Comparison of ENCODE assay signal across 25 cellular contexts in genomic region chr6:93164781-93165180, GRCh38.
A peak's percentile ranks its signal among the peaks of the same experiment; 100 is the strongest.
DNase-seq lines count a peak whose midpoint lies in the region; ATAC-seq, FAIRE-seq and TF ChIP-seq lines count a peak whose summit lies in the region.
"Had no signal": no experiment of that assay in that cellular context is flagged by ENCODE, and none has a peak within 500 bp of the region (broad histone marks: within the 10 kb centered on the region; RNA-seq: fewer than 3 reads in every experiment).

No MANE protein-coding gene starts in this region.

- FAIRE-seq in astrocyte (lab: Jason Lieb, UNC) = no peak
- FAIRE-seq: G401.6 had no signal

- H3K4me1 ChIP-seq in astrocyte (ENCODE audit: insufficient read depth, low read length) = no peaks in the 10 kb centered on the region
- no peaks in the 10 kb centered on the region for H3K4me1 ChIP-seq in CD8-positive, alpha-beta T cell (ENCODE audit: insufficient read depth, low read length)
- H3K4me1 ChIP-seq: heart left ventricle, suprapubic skin had no signal

- H3K4me2 ChIP-seq in astrocyte (ENCODE audit: low read length) = no peak overlapping the region
- H3K4me2 ChIP-seq: SK-N-SH had no signal

- H3K9me3 Mint-ChIP-seq in astrocyte (ENCODE audit: unreplicated experiment) (peaks cover 2% of the 10 kb centered on the region), endothelial cell (ENCODE audit: unreplicated experiment) (no peaks in the 10 kb centered on the region)
- peaks cover 3% of the 10 kb centered on the region for H3K9me3 Mint-ChIP-seq in CD8-positive, alpha-beta T cell
- H3K9me3 Mint-ChIP-seq: CD4-positive, alpha-beta T cell; stimulated activated naive B cell treated with anti-CD40 and anti-IgM and Interleukin-4, amounts not matched to agents 10 μg/mL and 1 μg/mL and 100 μg/mL, for 72 hours had no signal

- intact Hi-C loops in CD8-positive, alpha-beta T cell (cut with DNase I, micrococcal nuclease) = no loop called here

- H3K4me1 Mint-ChIP-seq in astrocyte (ENCODE audit: low read depth, unreplicated experiment) (peaks cover 29% of the 10 kb centered on the region), endothelial cell (ENCODE audit: unreplicated experiment) (peaks cover 17% of the 10 kb centered on the region)
- H3K4me1 Mint-ChIP-seq in CD8-positive, alpha-beta T cell (ENCODE audit: low read depth) = no peaks in the 10 kb centered on the region
- H3K4me1 Mint-ChIP-seq: stimulated activated naive B cell treated with anti-CD40 and anti-IgM and Interleukin-4, amounts not matched to agents 10 μg/mL and 1 μg/mL and 100 μg/mL, for 72 hours had no signal

- H3K27me3 ChIP-seq in astrocyte (ENCODE audit: insufficient read depth, low read length) (no peaks in the 10 kb centered on the region), kidney epithelial cell (ENCODE audit: control insufficient read depth, insufficient read depth, low read length) (no peaks in the 10 kb centered on the region)
- H3K27me3 ChIP-seq in CD8-positive, alpha-beta T cell (ENCODE audit: insufficient read depth, low read length) = no peaks in the 10 kb centered on the region
- H3K27me3 ChIP-seq: heart left ventricle, suprapubic skin had no signal

- no peaks in the 10 kb centered on the region for H3K27me3 Mint-ChIP-seq in astrocyte (ENCODE audit: low read depth, unreplicated experiment)
- H3K27me3 Mint-ChIP-seq in CD8-positive, alpha-beta T cell (ENCODE audit: low read depth) = no peaks in the 10 kb centered on the region
- no peaks in the 10 kb centered on the region for H3K27me3 Mint-ChIP-seq in endothelial cell (ENCODE audit: unreplicated experiment)
- H3K27me3 Mint-ChIP-seq: activated CD8-positive, alpha-beta T cell treated with anti-CD3 and anti-CD28 coated beads for 36 hours; activated naive CD8-positive, alpha-beta T cell; CD4-positive, alpha-beta T cell; stimulated activated naive B cell treated with anti-CD40 and anti-IgM and Interleukin-4, amounts not matched to agents 10 μg/mL and 1 μg/mL and 100 μg/mL, for 72 hours had no signal

- no peak overlapping the region for H2AFZ ChIP-seq in astrocyte (ENCODE audit: low read depth, low read length)

- H3K9me3 ChIP-seq in astrocyte (ENCODE audit: insufficient read depth, low read depth, low read length) = no peaks in the 10 kb centered on the region
- no peaks in the 10 kb centered on the region for H3K9me3 ChIP-seq in CD8-positive, alpha-beta T cell (ENCODE audit: low read length)
- H3K9me3 ChIP-seq: heart left ventricle, SK-N-SH, suprapubic skin had no signal

- H3K27ac Mint-ChIP-seq in astrocyte (ENCODE audit: unreplicated experiment) = peak overlapping the region; percentile 22
- H3K27ac Mint-ChIP-seq in CD8-positive, alpha-beta T cell = no peak overlapping the region
- no peak overlapping the region for H3K27ac Mint-ChIP-seq in endothelial cell (ENCODE audit: unreplicated experiment)
- H3K27ac Mint-ChIP-seq: activated CD8-positive, alpha-beta T cell treated with anti-CD3 and anti-CD28 coated beads for 36 hours; activated naive CD8-positive, alpha-beta T cell; activated T-helper 2 cell treated with anti-CD3 and anti-CD28 coated beads, Interferon-gamma antibody, Interleukin-2, Interleukin-4, amounts not matched to agents 10 μg/mL and 5 μg/mL and 100 μg/mL, durations not matched to agents 14 hours and 24 hours and 36 hours; CD4-positive, alpha-beta T cell; stimulated activated naive B cell treated with anti-CD40 and anti-IgM and Interleukin-4, amounts not matched to agents 10 μg/mL and 1 μg/mL and 100 μg/mL, for 72 hours had no signal

- no peak for ATAC-seq in CD8-positive, alpha-beta T cell
- ATAC-seq: activated CD8-positive, alpha-beta T cell treated with anti-CD3 and anti-CD28 coated beads for 36 hours; heart left ventricle; sciatic nerve; stimulated activated naive B cell treated with anti-CD40 and anti-IgM and Interleukin-4, amounts not matched to agents 10 μg/mL and 1 μg/mL and 100 μg/mL, for 72 hours had no signal

- CTCF ChIA-PET in CD8-positive, alpha-beta T cell (lab: Charles Lee) = no interaction called here

- no peaks in the 10 kb centered on the region for H3K36me3 Mint-ChIP-seq in astrocyte (ENCODE audit: low read depth, unreplicated experiment)
- H3K36me3 Mint-ChIP-seq in CD8-positive, alpha-beta T cell = no peaks in the 10 kb centered on the region
- H3K36me3 Mint-ChIP-seq in endothelial cell (ENCODE audit: low read depth, unreplicated experiment) = no peaks in the 10 kb centered on the region
- H3K36me3 Mint-ChIP-seq: activated naive CD8-positive, alpha-beta T cell; stimulated activated naive B cell treated with anti-CD40 and anti-IgM and Interleukin-4, amounts not matched to agents 10 μg/mL and 1 μg/mL and 100 μg/mL, for 72 hours had no signal

- no peak overlapping the region for H3K9ac ChIP-seq in astrocyte (ENCODE audit: low read length)
- H3K9ac ChIP-seq: SK-N-SH had no signal

- no peaks in the 10 kb centered on the region for H4K20me1 ChIP-seq in astrocyte (ENCODE audit: insufficient read depth, low read length)

- H3K4me3 ChIP-seq in astrocyte (ENCODE audit: insufficient read depth, low read depth, low read length) (no peak overlapping the region), kidney epithelial cell (ENCODE audit: low read depth, low read length) (no peak overlapping the region)
- no peak overlapping the region for H3K4me3 ChIP-seq in CD8-positive, alpha-beta T cell (ENCODE audit: low read depth, low read length)
- H3K4me3 ChIP-seq: heart left ventricle, suprapubic skin had no signal

- DNase-seq in NCI-H510A treated with DMSO at 0.1 percent for 48 hours (lab: John Stamatoyannopoulos, UW) (peak; percentile 19), NCI-H510A (lab: John Stamatoyannopoulos, UW) (no peak), astrocyte (ENCODE audit: low read depth) (peak; percentile 31), kidney epithelial cell (ENCODE audit: low read depth) (peak; percentile 9), endothelial cell (ENCODE audit: low spot score) (no peak), cortex of kidney (lab: John Stamatoyannopoulos, UW) (no peak), NCI-H82 treated with DMSO at 0.1 percent for 48 hours (lab: John Stamatoyannopoulos, UW; ENCODE audit: unreplicated experiment) (no peak)
- DNase-seq in CD8-positive, alpha-beta T cell = no peak
- DNase-seq: 8988T; activated CD8-positive, alpha-beta T cell treated with anti-CD3 and anti-CD28 coated beads for 36 hours; CD4-positive, alpha-beta T cell; heart left ventricle; NCI-H1105 treated with DMSO at 0.1 percent for 48 hours; NCI-H1930; NCI-H774; SK-N-SH; stimulated activated naive B cell treated with anti-CD40 and anti-IgM and Interleukin-4, amounts not matched to agents 10 μg/mL and 1 μg/mL and 100 μg/mL, for 72 hours; T-helper 2 cell had no signal

- POLR2A ChIA-PET in CD8-positive, alpha-beta T cell (lab: Charles Lee) = no interaction called here

- H3K27ac ChIP-seq in astrocyte (ENCODE audit: low read depth, low read length) = no peak overlapping the region
- H3K27ac ChIP-seq in CD8-positive, alpha-beta T cell (ENCODE audit: low read depth, low read length) = no peak overlapping the region
- H3K27ac ChIP-seq: epithelial cell of prostate, heart left ventricle, RWPE1, suprapubic skin had no signal

- TF ChIP-seq CTCF in astrocyte (IDR thresholded peaks at IDR 0.05; ENCODE audit: insufficient read depth, low read depth, low read length) (no peak), kidney epithelial cell (IDR thresholded peaks at IDR 0.05; ENCODE audit: insufficient read depth, low read length, poor library complexity, severe bottlenecking) (no peak), endothelial cell (IDR thresholded peaks at IDR 0.05; ENCODE audit: unreplicated experiment) (no peak)
- no peak for TF ChIP-seq CTCF in CD8-positive, alpha-beta T cell (IDR thresholded peaks at IDR 0.05)

- H3K4me3 Mint-ChIP-seq in astrocyte (ENCODE audit: unreplicated experiment) (no peak overlapping the region), endothelial cell (ENCODE audit: unreplicated experiment) (no peak overlapping the region)
- no peak overlapping the region for H3K4me3 Mint-ChIP-seq in CD8-positive, alpha-beta T cell
- H3K4me3 Mint-ChIP-seq: activated CD8-positive, alpha-beta T cell treated with anti-CD3 and anti-CD28 coated beads for 36 hours; activated naive CD8-positive, alpha-beta T cell; CD4-positive, alpha-beta T cell; stimulated activated naive B cell treated with anti-CD40 and anti-IgM and Interleukin-4, amounts not matched to agents 10 μg/mL and 1 μg/mL and 100 μg/mL, for 72 hours had no signal

- no peaks in the 10 kb centered on the region for H3K36me3 ChIP-seq in astrocyte (ENCODE audit: insufficient read depth, low read length)
- no peaks in the 10 kb centered on the region for H3K36me3 ChIP-seq in kidney epithelial cell (ENCODE audit: control insufficient read depth, insufficient read depth, low read length)
- H3K36me3 ChIP-seq in CD8-positive, alpha-beta T cell (ENCODE audit: insufficient read depth, low read length) = no peaks in the 10 kb centered on the region
- H3K36me3 ChIP-seq: heart left ventricle, suprapubic skin had no signal

- H3K79me2 ChIP-seq in astrocyte (ENCODE audit: insufficient read depth, low read length) = no peaks in the 10 kb centered on the region

Comparison
In these comparisons a context has a peak if more than half of its experiments do, and no peak if none do; other contexts are left out.
1. DNase-seq: peak in NCI-H510A treated with DMSO at 0.1 percent for 48 hours (single experiment), astrocyte (single experiment) and kidney epithelial cell (single experiment); none in NCI-H510A (single experiment), CD8-positive, alpha-beta T cell (0 of 7), endothelial cell (single experiment), cortex of kidney (single experiment) and NCI-H82 treated with DMSO at 0.1 percent for 48 hours (single experiment).